ENCODE assay signal across 8 cellular contexts in the genomic region with DNA sequence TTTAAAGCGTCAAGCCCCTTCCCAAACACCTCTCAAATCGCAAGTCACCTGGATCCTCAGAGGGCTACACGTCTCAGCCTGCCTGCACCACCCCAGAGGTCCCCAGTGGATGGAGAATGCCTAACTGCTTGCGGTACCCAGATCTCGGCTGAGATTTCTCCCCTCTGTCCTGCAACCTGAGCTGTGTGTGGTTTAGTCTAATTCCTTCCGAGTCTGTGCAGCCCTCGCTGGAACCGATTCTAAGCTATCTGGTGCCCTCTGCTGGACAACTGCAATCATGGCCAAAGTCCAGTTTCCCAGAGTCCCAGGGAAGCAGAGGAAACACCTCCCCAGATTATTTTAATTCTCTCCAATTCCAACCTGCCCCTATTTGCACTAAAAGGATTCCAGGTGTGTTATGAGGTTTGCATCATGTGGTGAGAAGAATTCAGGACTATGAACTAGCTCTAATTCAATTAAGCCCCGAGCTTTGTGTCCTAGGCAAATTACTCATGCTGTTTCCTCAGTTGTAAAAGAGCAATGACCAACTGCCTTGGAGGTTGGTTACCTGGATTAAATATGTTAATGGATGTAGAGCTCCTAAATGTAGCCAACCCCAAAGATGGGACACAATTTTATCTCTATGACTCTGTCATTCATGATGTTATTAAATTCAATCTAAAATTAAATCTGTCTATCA.
DNase-seq lines count a peak whose midpoint lies in the region; ATAC-seq and TF ChIP-seq lines count a peak whose summit lies in the region.

No MANE protein-coding gene starts in this region.

- DNase-seq in DMS114 treated with DMSO at 0.1 percent for 48 hours (lab: John Stamatoyannopoulos, UW; ENCODE audit: unreplicated experiment) (peak; percentile 13), SKM-1 (lab: John Stamatoyannopoulos, UW; ENCODE audit: unreplicated experiment) (peak; percentile 45), left cardiac atrium (peak; percentile 62), retinal pigment epithelial cell (ENCODE audit: low read depth) (no peak)
- peak; percentile 23 for DNase-seq in activated naive CD8-positive, alpha-beta T cell treated with anti-CD3 and anti-CD28 coated beads, Interleukin-2, amount 50 U/mL, for 16 hours (ENCODE audit: low read depth, low spot score)

- TF ChIP-seq CTCF in Loucy (conservative IDR thresholded peaks at IDR 0.05; ENCODE audit: low read length) (peak; percentile 89), retinal pigment epithelial cell (conservative IDR thresholded peaks at IDR 0.05; ENCODE audit: low read depth, low read length) (peak; percentile 89)

- H2AFZ ChIP-seq in Loucy (ENCODE audit: low read length), result no peak overlapping the region

- H3K4me2 ChIP-seq in Loucy (ENCODE audit: low read depth, low read length, poor library complexity, severe bottlenecking), result no peak overlapping the region

- H3K4me1 ChIP-seq in Loucy (ENCODE audit: insufficient read depth, low read length, poor library complexity, severe bottlenecking), result no peaks in the 10 kb centered on the region

- H3K9me3 ChIP-seq in Loucy (ENCODE audit: insufficient read depth, low read depth, low read length), result no peaks in the 10 kb centered on the region

- H3K79me2 ChIP-seq in Loucy (ENCODE audit: insufficient read depth, low read length), result no peaks in the 10 kb centered on the region

- intact Hi-C loops in left cardiac atrium (cut with DNase I), result loop anchor here (2.0 to 5.0 kb wide), 2 partner anchors 1297 to 1298 kb away; no protein-coding TSS in a partner anchor

- no peaks in the 10 kb centered on the region for H3K9me2 ChIP-seq in Loucy (replicated peaks; ENCODE audit: low read depth, low read length)

- H4K20me1 ChIP-seq in Loucy (ENCODE audit: insufficient read depth, low read length, poor library complexity, severe bottlenecking), result no peaks in the 10 kb centered on the region

- H3K4me3 ChIP-seq in Loucy (ENCODE audit: low read length, poor library complexity, severe bottlenecking) (no peak overlapping the region), retinal pigment epithelial cell (ENCODE audit: low read length) (no peak overlapping the region)

- H3K9ac ChIP-seq in Loucy (ENCODE audit: low read depth, low read length, poor library complexity, severe bottlenecking), result no peak overlapping the region

- no peaks in the 10 kb centered on the region for H3K27me3 ChIP-seq in Loucy (ENCODE audit: insufficient read depth, low read length, poor library complexity, severe bottlenecking)

- ATAC-seq in GM21619 (IDR thresholded peaks at IDR 0.05; ENCODE audit: unreplicated experiment) (peak; percentile 79), left cardiac atrium (peak; percentile 72 to 76), GM18861 (IDR thresholded peaks at IDR 0.05; ENCODE audit: unreplicated experiment) (no peak)

- H3K36me3 ChIP-seq in Loucy (ENCODE audit: insufficient read depth, low read length), result no peaks in the 10 kb centered on the region

- H3F3A ChIP-seq in Loucy (ENCODE audit: low read depth), result no peaks in the 10 kb centered on the region
